17 cellular contexts compared by ENCODE assay signal in the genomic region with DNA sequence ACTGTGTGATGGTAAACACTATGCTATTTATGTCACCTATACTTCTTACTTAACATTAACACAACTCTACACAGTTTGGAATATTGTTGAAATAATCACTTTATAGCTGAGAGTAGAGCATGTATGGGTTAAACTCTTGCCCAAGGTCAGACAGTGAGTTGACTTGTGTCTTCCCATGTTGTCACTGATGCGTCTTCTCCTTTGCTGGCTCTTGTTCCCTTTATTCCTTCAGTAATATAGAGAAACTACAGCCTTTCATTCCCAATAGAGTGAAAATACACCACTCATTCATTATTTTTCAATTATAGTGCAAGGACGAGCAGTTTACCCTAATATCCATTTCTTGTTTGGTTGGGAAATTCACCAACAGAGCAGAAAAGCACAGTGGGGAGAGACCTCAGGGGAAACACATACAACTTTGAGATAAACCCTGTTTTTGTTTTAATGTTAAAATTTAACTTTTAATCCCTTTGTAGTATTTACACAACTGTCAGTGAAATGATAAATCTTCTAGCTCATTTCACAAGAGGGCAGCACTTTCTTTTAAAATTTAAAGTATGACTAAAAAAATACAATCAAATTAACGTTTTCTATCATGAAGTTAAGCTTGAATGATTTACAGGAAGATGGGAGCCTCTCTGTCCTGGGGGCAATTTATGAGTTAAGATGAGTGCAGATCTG.
DNase-seq lines count a peak whose midpoint lies in the region; ATAC-seq and TF ChIP-seq lines count a peak whose summit lies in the region.
"Had no signal": no experiment of that assay in that cellular context is flagged by ENCODE, and none has a peak within 500 bp of the region (broad histone marks: within the 10 kb centered on the region; RNA-seq: fewer than 3 reads in every experiment).

No MANE protein-coding gene starts in this region.

- H3K4me1 Mint-ChIP-seq in stimulated activated naive CD8-positive, alpha-beta T cell treated with anti-CD3 and anti-CD28 coated beads, Interleukin-15, amount 100 ng/mL, for 72 hours = no peaks in the 10 kb centered on the region

- no peak overlapping the region for H3K27ac Mint-ChIP-seq in stimulated activated naive CD8-positive, alpha-beta T cell treated with anti-CD3 and anti-CD28 coated beads, Interleukin-15, amount 100 ng/mL, for 72 hours
- H3K27ac Mint-ChIP-seq: activated CD8-positive, alpha-beta T cell treated with anti-CD3 and anti-CD28 coated beads for 36 hours had no signal

- H3K4me3 ChIP-seq in BE2C (ENCODE audit: low read depth, low read length) (no peak overlapping the region), body of pancreas (no peak overlapping the region), right lobe of liver (peak overlapping the region in 2 of 3 donors; percentile 5 to 11), vagina (no peak overlapping the region)
- H3K4me3 ChIP-seq: GM23248, left lung, right atrium auricular region, SJSA1 had no signal

- intact Hi-C loops in body of pancreas (cut with DNase I) = no loop called here
- intact Hi-C loops in right lobe of liver (cut with DNase I) = no loop called here
- intact Hi-C loops in vagina (cut with DNase I) = no loop called here

- TF ChIP-seq POLR2A in body of pancreas (IDR thresholded peaks at IDR 0.05) = no peak
- no peak for TF ChIP-seq POLR2A in right lobe of liver (IDR thresholded peaks at IDR 0.05)
- no peak for TF ChIP-seq POLR2A in vagina (IDR thresholded peaks at IDR 0.05)

- H3K9me3 ChIP-seq in BE2C (no peaks in the 10 kb centered on the region), body of pancreas (no peaks in the 10 kb centered on the region), right lobe of liver (no peaks in the 10 kb centered on the region), vagina (no peaks in the 10 kb centered on the region)
- H3K9me3 ChIP-seq: left lung, right atrium auricular region, SJSA1 had no signal

- ATAC-seq in body of pancreas = peak; percentile 68
- ATAC-seq in right lobe of liver = peak; percentile 86 to 92 (median 89)
- no peak for ATAC-seq in stimulated activated naive CD8-positive, alpha-beta T cell treated with anti-CD3 and anti-CD28 coated beads, Interleukin-15, amount 100 ng/mL, for 72 hours
- ATAC-seq: activated CD8-positive, alpha-beta T cell treated with anti-CD3 and anti-CD28 coated beads for 36 hours; left lung had no signal

- H3K27me3 Mint-ChIP-seq in stimulated activated naive CD8-positive, alpha-beta T cell treated with anti-CD3 and anti-CD28 coated beads, Interleukin-15, amount 100 ng/mL, for 72 hours = no peaks in the 10 kb centered on the region
- H3K27me3 Mint-ChIP-seq: activated CD8-positive, alpha-beta T cell treated with anti-CD3 and anti-CD28 coated beads for 36 hours had no signal

- H3K4me3 Mint-ChIP-seq in stimulated activated naive CD8-positive, alpha-beta T cell treated with anti-CD3 and anti-CD28 coated beads, Interleukin-15, amount 100 ng/mL, for 72 hours = no peak overlapping the region
- H3K4me3 Mint-ChIP-seq: activated CD8-positive, alpha-beta T cell treated with anti-CD3 and anti-CD28 coated beads for 36 hours had no signal

- TF ChIP-seq CTCF in BE2C (IDR thresholded peaks at IDR 0.05; ENCODE audit: low read depth, low read length) (0 out of 2 replicates have a peak, but pooled peaks have one; percentile 4), LNCAP (IDR thresholded peaks at IDR 0.05) (peak; percentile 37; the same call in 1 of the 2 replicates), body of pancreas (IDR thresholded peaks at IDR 0.05) (peak in 6 of 7 experiments; percentile 15 to 39 (median 24)), right lobe of liver (IDR thresholded peaks at IDR 0.05) (peak in 3 of 4 donors; percentile 27 to 48 (median 38)), vagina (IDR thresholded peaks at IDR 0.05) (no peak)

- peaks cover 17% of the 10 kb centered on the region for H3K4me1 ChIP-seq in BE2C
- H3K4me1 ChIP-seq in body of pancreas = peaks cover 60% of the 10 kb centered on the region
- peaks cover 0 to 20% (median 5%) of the 10 kb centered on the region in 4 donors for H3K4me1 ChIP-seq in right lobe of liver
- no peaks in the 10 kb centered on the region for H3K4me1 ChIP-seq in vagina
- H3K4me1 ChIP-seq: left lung, right atrium auricular region, SJSA1 had no signal

- peaks cover 6 to 7% of the 10 kb centered on the region in 2 donors for H3K9me3 Mint-ChIP-seq in stimulated activated naive CD8-positive, alpha-beta T cell treated with anti-CD3 and anti-CD28 coated beads, Interleukin-15, amount 100 ng/mL, for 72 hours

- H3K36me3 ChIP-seq in BE2C (no peaks in the 10 kb centered on the region; the same call in 1 of the 2 replicates), body of pancreas (replicated peaks in 1 of 2; ENCODE audit: insufficient read depth in 1 of 2, low read depth in 2 of 2) (no peaks in the 10 kb centered on the region), right lobe of liver (no peaks in the 10 kb centered on the region), vagina (no peaks in the 10 kb centered on the region)
- H3K36me3 ChIP-seq: left lung, right atrium auricular region, SJSA1 had no signal

- H3K27me3 ChIP-seq in BE2C (no peaks in the 10 kb centered on the region), body of pancreas (no peaks in the 10 kb centered on the region), right lobe of liver (no peaks in the 10 kb centered on the region), vagina (no peaks in the 10 kb centered on the region)
- H3K27me3 ChIP-seq: left lung, right atrium auricular region, SJSA1 had no signal

- peak; percentile 20 for DNase-seq in BE2C
- DNase-seq in body of pancreas = no peak
- no peak for DNase-seq in right lobe of liver
- no peak for DNase-seq in stimulated activated naive CD8-positive, alpha-beta T cell treated with anti-CD3 and anti-CD28 coated beads, Interleukin-15, amount 100 ng/mL, for 72 hours
- DNase-seq in vagina (ENCODE audit: extremely low spot score in 2 of 2) = no peak
- no peak for DNase-seq in NCI-H1105 treated with DMSO at 0.1 percent for 48 hours (lab: John Stamatoyannopoulos, UW)
- DNase-seq in cerebellar cortex (ENCODE audit: low spot score) = no peak
- DNase-seq: activated CD8-positive, alpha-beta T cell treated with anti-CD3 and anti-CD28 coated beads for 36 hours; GM23248; hippocampal formation; KBM-7; left lung; NK-92 treated with Interleukin-12 subunit alpha and Interleukin-12 subunit beta, amount 100 ng/mL, for 24 hours; stimulated activated CD4-positive, alpha-beta T cell treated with anti-CD3 and anti-CD28 coated beads, Interleukin-2, amount 100 ng/mL, for 24 hours had no signal

- H3K27ac ChIP-seq in body of pancreas = peak overlapping the region; percentile 60 to 77 (median 68)
- H3K27ac ChIP-seq in right lobe of liver = peak overlapping the region in 2 of 3 donors; percentile 69 to 83
- no peak overlapping the region for H3K27ac ChIP-seq in vagina
- H3K27ac ChIP-seq: GM23248, left lung, right atrium auricular region, SJSA1 had no signal

- 7 to 15% methylated on average over 3 of the region's 3 CpGs for WGBS in body of pancreas, 2 donors
- WGBS in right lobe of liver (ENCODE audit: insufficient coverage, low coverage, low lambda C conversion rate, missing lambda C conversion rate) = 17% methylated on average over 3 of the region's 3 CpGs

Comparison
In these comparisons a context has a peak if more than half of its experiments do, and no peak if none do; other contexts are left out.
1. H3K4me3 ChIP-seq: peak in right lobe of liver (2 of 3); none in BE2C (single experiment), body of pancreas (0 of 2) and vagina (0 of 2).
2. CTCF ChIP-seq: peak in BE2C (single experiment), LNCAP (single experiment), body of pancreas (6 of 7) and right lobe of liver (3 of 4); none in vagina (0 of 3).